Comparison of ENCODE assay signal across 21 cellular contexts in the genomic region with DNA sequence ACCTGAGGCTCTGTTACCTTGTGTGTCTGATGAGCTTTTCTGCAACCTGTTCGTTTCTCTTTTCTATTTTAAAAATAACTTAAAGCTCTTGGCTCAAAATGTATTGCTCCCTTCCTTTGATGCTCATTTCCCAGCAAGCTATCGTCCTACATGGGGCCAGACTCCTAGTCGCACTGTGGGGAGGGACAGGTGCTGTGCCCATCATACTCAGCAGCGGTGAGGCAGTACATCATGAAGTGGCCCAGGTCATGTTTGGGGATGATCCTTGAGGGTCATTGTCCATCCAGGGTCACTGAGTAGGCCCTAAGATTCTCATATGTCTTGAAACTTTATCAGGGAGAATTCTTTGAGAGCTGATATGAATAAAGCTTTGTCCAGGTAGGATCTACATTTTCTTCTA. TPM values are rescaled to one million over a fixed set of nuclear protein-coding genes. Genes with fewer than 3 reads are reported as not detected.
"Had no signal": no experiment of that assay in that cellular context is flagged by ENCODE, and none has a peak within 500 bp of the region (broad histone marks: within the 10 kb centered on the region; RNA-seq: fewer than 3 reads in every experiment).

No MANE protein-coding gene starts in this region.

- ATAC-seq: activated CD4-positive, CD25-positive, alpha-beta regulatory T cell treated with anti-CD3 and anti-CD28 coated beads, Interleukin-2, amount 50 U/mL, for 24 hours; activated CD8-positive, alpha-beta T cell treated with anti-CD3 and anti-CD28 coated beads for 36 hours; activated naive CD4-positive, alpha-beta T cell treated with anti-CD3 and anti-CD28 coated beads, Interleukin-2, amount 50 U/mL, for 72 hours; activated T-cell treated with anti-CD3 and anti-CD28 coated beads, Interleukin-2, amount 50 U/mL, for 72 hours; PC-3; SK-N-SH treated with all-trans-retinoic acid at 6 μM for 48 hours had no signal

- H3K27ac ChIP-seq: SJSA1 had no signal

- H3K27me3 ChIP-seq: SJSA1 had no signal

- FAIRE-seq: RCC 7860 had no signal

- H3K27ac Mint-ChIP-seq: activated CD8-positive, alpha-beta T cell treated with anti-CD3 and anti-CD28 coated beads for 36 hours; activated naive CD4-positive, alpha-beta T cell treated with anti-CD3 and anti-CD28 coated beads, Interleukin-2, amount 50 U/mL, for 72 hours; activated T-cell treated with anti-CD3 and anti-CD28 coated beads, Interleukin-2, amount 50 U/mL, for 72 hours; activated T-helper 2 cell treated with anti-CD3 and anti-CD28 coated beads, Interferon-gamma antibody, Interleukin-2, Interleukin-4, amounts not matched to agents 10 μg/mL and 5 μg/mL and 100 μg/mL, durations not matched to agents 14 hours and 24 hours and 36 hours had no signal

- H3K9me3 Mint-ChIP-seq: activated naive CD4-positive, alpha-beta T cell treated with anti-CD3 and anti-CD28 coated beads, Interleukin-2, amount 50 U/mL, for 72 hours had no signal

- DNase-seq: activated CD4-positive, alpha-beta T cell treated with anti-CD3 and anti-CD28 coated beads for 4 hours; activated CD8-positive, alpha-beta memory T cell treated with anti-CD3 and anti-CD28 coated beads, Interleukin-2, amount 50 U/mL, for 4 hours; activated CD8-positive, alpha-beta T cell treated with anti-CD3 and anti-CD28 coated beads for 36 hours; activated T-cell treated with anti-CD3 and anti-CD28 coated beads, Interleukin-2, amount 50 U/mL, for 72 hours; Karpas-422; MM.1S; NCI-H1105 treated with DMSO at 0.1 percent for 48 hours; NCI-H1436 treated with DMSO at 0.1 percent for 48 hours; NCI-H187; NCI-H2081; NCI-H524; PC-3; SHP77; SW 1271 had no signal

- H3K27me3 Mint-ChIP-seq: activated CD8-positive, alpha-beta T cell treated with anti-CD3 and anti-CD28 coated beads for 36 hours had no signal

- H3K4me3 Mint-ChIP-seq: activated CD8-positive, alpha-beta T cell treated with anti-CD3 and anti-CD28 coated beads for 36 hours; activated T-cell treated with anti-CD3 and anti-CD28 coated beads, Interleukin-2, amount 50 U/mL, for 72 hours had no signal

- H3K9me3 ChIP-seq: SJSA1 had no signal

- H3K4me3 ChIP-seq: SJSA1 had no signal

RNA-seq across cellular contexts. Expression of a gene that starts 41.1 kb away (rescaled TPM):
- total RNA-seq: activated CD8-positive, alpha-beta T cell treated with anti-CD3 and anti-CD28 coated beads for 36 hours; activated naive CD4-positive, alpha-beta T cell treated with anti-CD3 and anti-CD28 coated beads, Interleukin-2, amount 50 U/mL, for 72 hours; activated T-cell treated with anti-CD3 and anti-CD28 coated beads, Interleukin-2, amount 50 U/mL, for 72 hours; activated T-helper 2 cell treated with anti-CD3 and anti-CD28 coated beads, Interferon-gamma antibody, Interleukin-2, Interleukin-4, amounts not matched to agents 10 μg/mL and 5 μg/mL and 100 μg/mL, durations not matched to agents 14 hours and 24 hours and 36 hours; PC-3; SJSA1; T-helper 1 cell treated with Interleukin-12 subunit alpha and Interleukin-12 subunit beta and Interleukin-4 antibody, amounts not matched to agents 30 ng/mL and 1 ng/mL, for 36 hours had no signal

RNA-seq across cellular contexts. Expression of a gene that starts 55.4 kb away (rescaled TPM):
- total RNA-seq: activated CD8-positive, alpha-beta T cell treated with anti-CD3 and anti-CD28 coated beads for 36 hours; activated naive CD4-positive, alpha-beta T cell treated with anti-CD3 and anti-CD28 coated beads, Interleukin-2, amount 50 U/mL, for 72 hours; activated T-cell treated with anti-CD3 and anti-CD28 coated beads, Interleukin-2, amount 50 U/mL, for 72 hours; activated T-helper 2 cell treated with anti-CD3 and anti-CD28 coated beads, Interferon-gamma antibody, Interleukin-2, Interleukin-4, amounts not matched to agents 10 μg/mL and 5 μg/mL and 100 μg/mL, durations not matched to agents 14 hours and 24 hours and 36 hours; PC-3; SJSA1; T-helper 1 cell treated with Interleukin-12 subunit alpha and Interleukin-12 subunit beta and Interleukin-4 antibody, amounts not matched to agents 30 ng/mL and 1 ng/mL, for 36 hours had no signal
